ENCODE assay signal across 1 cellular context in genomic region chr1:235006816-235007215, GRCh38.
TF ChIP-seq lines count a peak whose summit lies in the region.

No MANE protein-coding gene starts in this region.

TF ChIP-seq in H1, 55 proteins besides CTCF, POLR2A, EP300 and RAD21:
- TF ChIP-seq HDAC6 (IDR thresholded peaks at IDR 0.05; ENCODE audit: low read depth, low read length) (no peak), BCL11A (IDR thresholded peaks at IDR 0.05; ENCODE audit: low read depth in 2 of 2, low read length in 2 of 2) (no peak), RNF2 (IDR thresholded peaks at IDR 0.05; ENCODE audit: borderline replicate concordance, low read depth, low read length, missing control alignments, poor library complexity, severe bottlenecking) (no peak), POU5F1 (IDR thresholded peaks at IDR 0.05; ENCODE audit: low read depth, low read length) (no peak), KDM1A (IDR thresholded peaks at IDR 0.05; ENCODE audit: borderline replicate concordance, low read length) (no peak), GTF2F1 (IDR thresholded peaks at IDR 0.05; ENCODE audit: borderline replicate concordance, low read depth, low read length) (no peak), SIN3A (conservative IDR thresholded peaks at IDR 0.05 in 1 of 2, IDR thresholded peaks at IDR 0.05 in 1 of 2; ENCODE audit: low read depth in 1 of 2, low read length in 2 of 2) (no peak), EGR1 (IDR thresholded peaks at IDR 0.05; ENCODE audit: borderline replicate concordance, low read depth, low read length) (no peak), SP2 (IDR thresholded peaks at IDR 0.05; ENCODE audit: low read length) (no peak), ZNF274 (IDR thresholded peaks at IDR 0.05; ENCODE audit: borderline replicate concordance, extremely low read depth, low read length) (no peak), SUZ12 (IDR thresholded peaks at IDR 0.05; ENCODE audit: low read length) (no peak)
